Comparison of ENCODE assay signal across 8 cellular contexts in genomic region chr7:36391436-36392198, GRCh38. TPM values are rescaled to one million over a fixed set of nuclear protein-coding genes. Genes with fewer than 3 reads are reported as not detected.
DNase-seq lines count a peak whose midpoint lies in the region; ATAC-seq and TF ChIP-seq lines count a peak whose summit lies in the region.

No MANE protein-coding gene starts in this region.

- CTCF ChIA-PET in IMR-90 (lab: Yijun Ruan, JAX) = interaction anchor here (0.6 kb wide), 2 partner anchors 749 to 1336 kb away, joined by 3 to 4 read pairs; no protein-coding TSS in a partner anchor
- CTCF ChIA-PET in naive thymus-derived CD4-positive, alpha-beta T cell (lab: Charles Lee) = interaction anchor here (0.6 to 3.1 kb wide), 4 partner anchors 9 to 373 kb away, joined by 3 to 11 read pairs (median 8); a partner anchor contains a TSS

- peak overlapping the region; percentile 94 for H4K5ac ChIP-seq in IMR-90 (ENCODE audit: low read depth, low read length)

- peaks cover 2% of the 10 kb centered on the region for H3K36me3 Mint-ChIP-seq in activated T-helper 17 cell treated with anti-CD3 and anti-CD28 coated beads, Interleukin-2, amount 50 U/mL, for 72 hours (ENCODE audit: low read depth)
- H3K36me3 Mint-ChIP-seq in naive thymus-derived CD4-positive, alpha-beta T cell = peaks cover 0 to 36% (median 0%) of the 10 kb centered on the region in 5 donors

- whole genome bisulfite sequencing in IMR-90 (ENCODE audit: extremely low coverage in 2 of 2, insufficient read length in 1 of 2), 2 experiments = no CpG with 5 or more reads among the region's 10 CpGs

- dilution Hi-C loops in IMR-90 (cut with HindIII; ENCODE audit: low sequenced_read_pairs, unreplicated experiment) = no loop called here

- H3K23ac ChIP-seq in IMR-90 (ENCODE audit: low read depth, low read length) = peak overlapping the region; percentile 73; the same call in 1 of the 2 replicates

- H4K91ac ChIP-seq in IMR-90 (ENCODE audit: insufficient read depth, low read depth, low read length) = peak overlapping the region; percentile 84

- in situ Hi-C loops in IMR-90 (cut with MboI; ENCODE audit: low sequenced_read_pairs) = no loop called here

- H2BK15ac ChIP-seq in IMR-90 (ENCODE audit: low read depth, low read length) = peak overlapping the region; percentile 89; the same call in 2 of the 3 replicates

- H2AK5ac ChIP-seq in IMR-90 (ENCODE audit: low read depth, low read length) = peak overlapping the region; percentile 89; the same call in 1 of the 2 replicates

- peak overlapping the region; percentile 94 for H2BK120ac ChIP-seq in IMR-90 (ENCODE audit: low read depth, low read length)

- peak overlapping the region; percentile 75 for H3K56ac ChIP-seq in IMR-90 (ENCODE audit: extremely low read depth, insufficient read depth, low read length)

- H4K8ac ChIP-seq in IMR-90 (ENCODE audit: low read depth in 2 of 2, low read length in 2 of 2) = peak overlapping the region; percentile 60 to 94

- no peaks in the 10 kb centered on the region for H3K27me3 ChIP-seq in IMR-90 (ENCODE audit: control insufficient read depth, insufficient read depth, low read length)
- H3K27me3 ChIP-seq in naive thymus-derived CD4-positive, alpha-beta T cell (ENCODE audit: control insufficient read depth in 2 of 2, insufficient read depth in 2 of 2, low read length in 2 of 2) = no peaks in the 10 kb centered on the region

- TF ChIP-seq RAD21 in IMR-90 (IDR thresholded peaks at IDR 0.05; ENCODE audit: low read length) = no peak

- H3K27ac Mint-ChIP-seq in activated T-helper 17 cell treated with anti-CD3 and anti-CD28 coated beads, Interleukin-2, amount 50 U/mL, for 72 hours = peak overlapping the region; percentile 55
- H3K27ac Mint-ChIP-seq in naive thymus-derived CD4-positive, alpha-beta T cell = peak overlapping the region in 1 of 9 donors; percentile 80

- H3K27ac ChIP-seq in IMR-90 (ENCODE audit: insufficient read depth, low read length) = peak overlapping the region; percentile 72; the same call in 1 of the 2 replicates
- no peak overlapping the region for H3K27ac ChIP-seq in naive thymus-derived CD4-positive, alpha-beta T cell (ENCODE audit: low read depth, low read length)

- H4K20me1 ChIP-seq in IMR-90 (ENCODE audit: insufficient read depth, low read length) = no peaks in the 10 kb centered on the region

- peak; percentile 36 for ATAC-seq in GM19467 (IDR thresholded peaks at IDR 0.05; ENCODE audit: unreplicated experiment)
- no peak for ATAC-seq in IMR-90 (ENCODE audit: low read depth)
- peak; percentile 43 for ATAC-seq in activated T-helper 17 cell treated with anti-CD3 and anti-CD28 coated beads, Interleukin-2, amount 50 U/mL, for 72 hours (replicated peaks)
- no peak for ATAC-seq in naive thymus-derived CD4-positive, alpha-beta T cell
- ATAC-seq in GM21825 (IDR thresholded peaks at IDR 0.05; ENCODE audit: unreplicated experiment) = no peak

- H3K4me3 Mint-ChIP-seq in activated T-helper 17 cell treated with anti-CD3 and anti-CD28 coated beads, Interleukin-2, amount 50 U/mL, for 72 hours = peak overlapping the region; percentile 86
- peak overlapping the region in 8 of 10 donors; percentile 5 to 90 (median 84) for H3K4me3 Mint-ChIP-seq in naive thymus-derived CD4-positive, alpha-beta T cell

- H3K4me1 Mint-ChIP-seq in activated T-helper 17 cell treated with anti-CD3 and anti-CD28 coated beads, Interleukin-2, amount 50 U/mL, for 72 hours = peaks cover 12% of the 10 kb centered on the region
- H3K4me1 Mint-ChIP-seq in naive thymus-derived CD4-positive, alpha-beta T cell = peaks cover 12 to 48% (median 26%) of the 10 kb centered on the region in 7 donors

- peak overlapping the region; percentile 95 for H2BK5ac ChIP-seq in IMR-90 (ENCODE audit: low read depth, low read length, poor library complexity, severe bottlenecking)

- H3K9ac ChIP-seq in IMR-90 (ENCODE audit: low read depth, low read length) = peak overlapping the region; percentile 64

- no TSS peak for BruUV-seq in IMR-90 (replicated peaks; lab: Mats Ljungman, UMichigan)

- peaks cover 3% of the 10 kb centered on the region; the same call in 1 of the 2 replicates for H3K9me1 ChIP-seq in IMR-90 (ENCODE audit: insufficient read depth, low read length)

- H2BK20ac ChIP-seq in IMR-90 (ENCODE audit: low read depth, low read length) = peak overlapping the region; percentile 81

- no peak overlapping the region for H2AK9ac ChIP-seq in IMR-90 (replicated peaks; ENCODE audit: low read depth, low read length, poor library complexity)

- H3K36me3 ChIP-seq in IMR-90 (ENCODE audit: control insufficient read depth, insufficient read depth, low read length) = peaks cover 2% of the 10 kb centered on the region; the same call in 1 of the 2 replicates
- H3K36me3 ChIP-seq in naive thymus-derived CD4-positive, alpha-beta T cell (ENCODE audit: control insufficient read depth in 2 of 3, insufficient read depth in 3 of 3, low read length in 3 of 3) = no peaks in the 10 kb centered on the region

- H3K79me1 ChIP-seq in IMR-90 (ENCODE audit: low read depth in 1 of 2, low read length in 2 of 2) = peaks cover under 1 to 7% of the 10 kb centered on the region in 2 experiments

- POLR2A ChIA-PET in IMR-90 (lab: Charles Lee; ENCODE audit: unreplicated experiment) = no interaction called here
- POLR2A ChIA-PET in naive thymus-derived CD4-positive, alpha-beta T cell (lab: Charles Lee) = no interaction called here

- H3K9me3 ChIP-seq in IMR-90 (ENCODE audit: control insufficient read depth, insufficient read depth, low read length) = peaks cover 2% of the 10 kb centered on the region
- no peaks in the 10 kb centered on the region for H3K9me3 ChIP-seq in naive thymus-derived CD4-positive, alpha-beta T cell (ENCODE audit: control insufficient read depth in 2 of 3, low read length in 3 of 3)

- H3K4me2 ChIP-seq in IMR-90 (ENCODE audit: low read depth, low read length) = peak overlapping the region; percentile 92

- peaks cover 9% of the 10 kb centered on the region for H3K4me1 ChIP-seq in IMR-90 (ENCODE audit: control insufficient read depth, insufficient read depth, low read length)
- peaks cover 8 to 19% of the 10 kb centered on the region in 2 donors for H3K4me1 ChIP-seq in naive thymus-derived CD4-positive, alpha-beta T cell (ENCODE audit: control insufficient read depth in 2 of 2, insufficient read depth in 2 of 2, low read length in 2 of 2)

- intact Hi-C loops in IMR-90 (cut with micrococcal nuclease) = no loop called here
- intact Hi-C loops in naive thymus-derived CD4-positive, alpha-beta T cell (cut with micrococcal nuclease) = loop anchor here in 1 of 2 donors (2.0 to 10.0 kb wide), 5 partner anchors 286 to 1354 kb away; partner anchors contain the start of genes DPY19L1, ELMO1 and SEPTIN7

- DNase-seq in ELR (ENCODE audit: low read depth) (peak; percentile 71), IMR-90 (peak; percentile 24), 8988T (no peak), hepatic stellate cell (ENCODE audit: low spot score) (no peak)
- DNase-seq in naive thymus-derived CD4-positive, alpha-beta T cell = peak in 1 of 9 donors; percentile 5

- no peaks in the 10 kb centered on the region for H3K27me3 Mint-ChIP-seq in activated T-helper 17 cell treated with anti-CD3 and anti-CD28 coated beads, Interleukin-2, amount 50 U/mL, for 72 hours
- H3K27me3 Mint-ChIP-seq in naive thymus-derived CD4-positive, alpha-beta T cell = peaks cover 0 to 5% (median 3%) of the 10 kb centered on the region in 5 donors

- H2AFZ ChIP-seq in IMR-90 (replicated peaks; ENCODE audit: low read length, poor library complexity) = no peak overlapping the region

- no peak for TF ChIP-seq CTCF in IMR-90 (conservative IDR thresholded peaks at IDR 0.05; ENCODE audit: low read depth, low read length)

- H3K9me3 Mint-ChIP-seq in activated T-helper 17 cell treated with anti-CD3 and anti-CD28 coated beads, Interleukin-2, amount 50 U/mL, for 72 hours = no peaks in the 10 kb centered on the region
- H3K9me3 Mint-ChIP-seq in naive thymus-derived CD4-positive, alpha-beta T cell = peaks cover 0 to 6% (median 0%) of the 10 kb centered on the region in 11 donors

- peak overlapping the region; percentile 58 for H3K4me3 ChIP-seq in IMR-90 (ENCODE audit: insufficient read depth, low read depth, low read length)
- H3K4me3 ChIP-seq in naive thymus-derived CD4-positive, alpha-beta T cell (ENCODE audit: low read length) = no peak overlapping the region

- TF ChIP-seq POLR2A in IMR-90 (IDR thresholded peaks at IDR 0.05; ENCODE audit: low read depth, low read length) = no peak

- H3K18ac ChIP-seq in IMR-90 (ENCODE audit: low read depth, low read length) = peak overlapping the region; percentile 90

- H3K4ac ChIP-seq in IMR-90 (ENCODE audit: low read depth, low read length) = peak overlapping the region; percentile 91

- H3K14ac ChIP-seq in IMR-90 (replicated peaks; ENCODE audit: low read depth, low read length) = peak overlapping the region; percentile 91

TF ChIP-seq in IMR-90, 13 proteins besides CTCF, POLR2A, EP300 and RAD21 (continues in another document):
- TF ChIP-seq MAFK (IDR thresholded peaks at IDR 0.05; ENCODE audit: low read depth, low read length) (no peak), RFX5 (IDR thresholded peaks at IDR 0.05; ENCODE audit: low read depth, low read length) (no peak), NFE2L2 (IDR thresholded peaks at IDR 0.05; ENCODE audit: low read depth, low read length) (no peak), CHD1 (IDR thresholded peaks at IDR 0.05; ENCODE audit: low read depth, low read length) (no peak), BHLHE40 (IDR thresholded peaks at IDR 0.05; ENCODE audit: low read depth, low read length) (no peak), CEBPB (IDR thresholded peaks at IDR 0.05; ENCODE audit: low read depth, low read length) (no peak), FOS (IDR thresholded peaks at IDR 0.05; ENCODE audit: low read depth, low read length) (no peak), RCOR1 (IDR thresholded peaks at IDR 0.05; ENCODE audit: insufficient replicate concordance, low read length) (no peak), MXI1 (IDR thresholded peaks at IDR 0.05; ENCODE audit: borderline replicate concordance, low read depth, low read length) (no peak), MAZ (IDR thresholded peaks at IDR 0.05; ENCODE audit: borderline replicate concordance, low read depth, low read length) (no peak)

RNA-seq across cellular contexts. Expression of gene ANLN, which starts 2.0 kb away (rescaled TPM):
- total RNA-seq in IMR-90 (2012; rRNA removed) = 209 and 276 TPM in 2 replicates
- 50.9 and 60.5 TPM in 2 replicates for polyA plus RNA-seq in IMR-90 (2012; rRNA removed)
- 4.1 and 7.7 TPM in 2 replicates for polyA plus RNA-seq in IMR-90 (2012; cell fraction: cytosol; rRNA removed)
- polyA plus RNA-seq in IMR-90 (2012; cell fraction: nucleus; rRNA removed; ENCODE audit: low replicate concordance) = 16.9 and 102 TPM in 2 replicates
- total RNA-seq in activated T-helper 17 cell treated with anti-CD3 and anti-CD28 coated beads, Interleukin-2, amount 50 U/mL, for 72 hours = 10 to 100 TPM; 64.3 to 67.1 TPM
- total RNA-seq in naive thymus-derived CD4-positive, alpha-beta T cell = 10 to 100 TPM in 1 of 5 experiments, 1 to 10 TPM in 1, under 1 TPM in 3; 0.35 to 48.6 (median 0.82) TPM
- polyA plus RNA-seq in naive thymus-derived CD4-positive, alpha-beta T cell = under 1 TPM in 1 of 2 donors, not detected in 1; 0.30 TPM

Comparison
In these comparisons a context has a peak if more than half of its experiments do, and no peak if none do; other contexts are left out.
1. DNase-seq: peak in ELR (single experiment) and IMR-90 (single experiment); none in 8988T (single experiment) and hepatic stellate cell (single experiment).
2. ATAC-seq: peak in GM19467 (single experiment) and activated T-helper 17 cell treated with anti-CD3 and anti-CD28 coated beads, Interleukin-2, amount 50 U/mL, for 72 hours (single experiment); none in IMR-90 (single experiment), naive thymus-derived CD4-positive, alpha-beta T cell (single experiment) and GM21825 (single experiment).